ENCODE assay signal across 1 cellular context in the genomic region with DNA sequence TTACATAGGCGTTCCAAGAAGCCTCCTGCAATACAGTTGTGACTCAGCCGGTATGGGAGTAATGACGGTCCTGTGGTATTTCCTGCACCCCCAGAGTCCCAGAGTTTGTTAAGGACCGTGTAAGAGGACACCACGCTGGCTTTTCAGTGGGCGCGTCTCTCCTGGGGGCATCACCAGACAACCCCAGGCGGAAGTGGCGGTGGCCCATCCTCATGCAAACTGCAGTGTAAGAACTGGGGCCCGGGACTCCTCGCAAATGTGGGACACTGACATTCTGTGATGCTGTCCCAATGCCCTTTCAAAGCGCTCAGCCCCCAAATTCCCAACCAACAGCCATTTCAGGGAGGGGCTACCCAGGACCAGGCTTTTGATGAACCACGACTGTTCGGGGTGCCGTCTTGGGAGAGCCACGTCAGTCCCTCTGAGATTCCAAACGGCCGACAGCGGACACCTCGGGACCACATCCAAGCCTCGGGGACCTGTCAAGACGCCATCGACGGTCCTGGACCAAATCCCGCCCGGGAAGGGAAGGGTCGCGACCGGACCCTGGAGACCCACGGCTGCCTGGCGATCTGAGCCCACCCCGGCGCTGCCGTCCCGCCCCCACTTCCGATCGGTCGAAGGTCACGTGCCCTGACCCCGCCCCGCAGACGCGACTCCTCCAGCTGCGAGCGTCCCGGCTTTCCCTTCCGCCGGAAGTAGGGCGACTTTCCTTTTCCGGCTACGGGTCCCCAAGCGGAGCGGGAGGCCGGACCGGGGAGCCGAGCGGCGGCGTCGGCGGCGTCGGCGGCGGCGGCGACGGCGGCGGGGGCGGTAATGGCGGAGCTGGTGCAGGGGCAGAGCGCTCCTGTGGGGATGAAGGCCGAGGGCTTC.
TF ChIP-seq lines count a peak whose summit lies in the region.

A gene with protein sequence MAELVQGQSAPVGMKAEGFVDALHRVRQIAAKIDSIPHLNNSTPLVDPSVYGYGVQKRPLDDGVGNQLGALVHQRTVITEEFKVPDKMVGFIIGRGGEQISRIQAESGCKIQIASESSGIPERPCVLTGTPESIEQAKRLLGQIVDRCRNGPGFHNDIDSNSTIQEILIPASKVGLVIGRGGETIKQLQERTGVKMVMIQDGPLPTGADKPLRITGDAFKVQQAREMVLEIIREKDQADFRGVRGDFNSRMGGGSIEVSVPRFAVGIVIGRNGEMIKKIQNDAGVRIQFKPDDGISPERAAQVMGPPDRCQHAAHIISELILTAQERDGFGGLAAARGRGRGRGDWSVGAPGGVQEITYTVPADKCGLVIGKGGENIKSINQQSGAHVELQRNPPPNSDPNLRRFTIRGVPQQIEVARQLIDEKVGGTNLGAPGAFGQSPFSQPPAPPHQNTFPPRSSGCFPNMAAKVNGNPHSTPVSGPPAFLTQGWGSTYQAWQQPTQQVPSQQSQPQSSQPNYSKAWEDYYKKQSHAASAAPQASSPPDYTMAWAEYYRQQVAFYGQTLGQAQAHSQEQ (plus strand): TSS at position 713 of the 873 bp plus-strand sequence. CDS start 104 bp downstream, at position 817.

TF ChIP-seq in K562, 482 proteins besides CTCF, POLR2A, EP300 and RAD21 (continued from another document and continues in another):
- TF ChIP-seq, protein P1, sequence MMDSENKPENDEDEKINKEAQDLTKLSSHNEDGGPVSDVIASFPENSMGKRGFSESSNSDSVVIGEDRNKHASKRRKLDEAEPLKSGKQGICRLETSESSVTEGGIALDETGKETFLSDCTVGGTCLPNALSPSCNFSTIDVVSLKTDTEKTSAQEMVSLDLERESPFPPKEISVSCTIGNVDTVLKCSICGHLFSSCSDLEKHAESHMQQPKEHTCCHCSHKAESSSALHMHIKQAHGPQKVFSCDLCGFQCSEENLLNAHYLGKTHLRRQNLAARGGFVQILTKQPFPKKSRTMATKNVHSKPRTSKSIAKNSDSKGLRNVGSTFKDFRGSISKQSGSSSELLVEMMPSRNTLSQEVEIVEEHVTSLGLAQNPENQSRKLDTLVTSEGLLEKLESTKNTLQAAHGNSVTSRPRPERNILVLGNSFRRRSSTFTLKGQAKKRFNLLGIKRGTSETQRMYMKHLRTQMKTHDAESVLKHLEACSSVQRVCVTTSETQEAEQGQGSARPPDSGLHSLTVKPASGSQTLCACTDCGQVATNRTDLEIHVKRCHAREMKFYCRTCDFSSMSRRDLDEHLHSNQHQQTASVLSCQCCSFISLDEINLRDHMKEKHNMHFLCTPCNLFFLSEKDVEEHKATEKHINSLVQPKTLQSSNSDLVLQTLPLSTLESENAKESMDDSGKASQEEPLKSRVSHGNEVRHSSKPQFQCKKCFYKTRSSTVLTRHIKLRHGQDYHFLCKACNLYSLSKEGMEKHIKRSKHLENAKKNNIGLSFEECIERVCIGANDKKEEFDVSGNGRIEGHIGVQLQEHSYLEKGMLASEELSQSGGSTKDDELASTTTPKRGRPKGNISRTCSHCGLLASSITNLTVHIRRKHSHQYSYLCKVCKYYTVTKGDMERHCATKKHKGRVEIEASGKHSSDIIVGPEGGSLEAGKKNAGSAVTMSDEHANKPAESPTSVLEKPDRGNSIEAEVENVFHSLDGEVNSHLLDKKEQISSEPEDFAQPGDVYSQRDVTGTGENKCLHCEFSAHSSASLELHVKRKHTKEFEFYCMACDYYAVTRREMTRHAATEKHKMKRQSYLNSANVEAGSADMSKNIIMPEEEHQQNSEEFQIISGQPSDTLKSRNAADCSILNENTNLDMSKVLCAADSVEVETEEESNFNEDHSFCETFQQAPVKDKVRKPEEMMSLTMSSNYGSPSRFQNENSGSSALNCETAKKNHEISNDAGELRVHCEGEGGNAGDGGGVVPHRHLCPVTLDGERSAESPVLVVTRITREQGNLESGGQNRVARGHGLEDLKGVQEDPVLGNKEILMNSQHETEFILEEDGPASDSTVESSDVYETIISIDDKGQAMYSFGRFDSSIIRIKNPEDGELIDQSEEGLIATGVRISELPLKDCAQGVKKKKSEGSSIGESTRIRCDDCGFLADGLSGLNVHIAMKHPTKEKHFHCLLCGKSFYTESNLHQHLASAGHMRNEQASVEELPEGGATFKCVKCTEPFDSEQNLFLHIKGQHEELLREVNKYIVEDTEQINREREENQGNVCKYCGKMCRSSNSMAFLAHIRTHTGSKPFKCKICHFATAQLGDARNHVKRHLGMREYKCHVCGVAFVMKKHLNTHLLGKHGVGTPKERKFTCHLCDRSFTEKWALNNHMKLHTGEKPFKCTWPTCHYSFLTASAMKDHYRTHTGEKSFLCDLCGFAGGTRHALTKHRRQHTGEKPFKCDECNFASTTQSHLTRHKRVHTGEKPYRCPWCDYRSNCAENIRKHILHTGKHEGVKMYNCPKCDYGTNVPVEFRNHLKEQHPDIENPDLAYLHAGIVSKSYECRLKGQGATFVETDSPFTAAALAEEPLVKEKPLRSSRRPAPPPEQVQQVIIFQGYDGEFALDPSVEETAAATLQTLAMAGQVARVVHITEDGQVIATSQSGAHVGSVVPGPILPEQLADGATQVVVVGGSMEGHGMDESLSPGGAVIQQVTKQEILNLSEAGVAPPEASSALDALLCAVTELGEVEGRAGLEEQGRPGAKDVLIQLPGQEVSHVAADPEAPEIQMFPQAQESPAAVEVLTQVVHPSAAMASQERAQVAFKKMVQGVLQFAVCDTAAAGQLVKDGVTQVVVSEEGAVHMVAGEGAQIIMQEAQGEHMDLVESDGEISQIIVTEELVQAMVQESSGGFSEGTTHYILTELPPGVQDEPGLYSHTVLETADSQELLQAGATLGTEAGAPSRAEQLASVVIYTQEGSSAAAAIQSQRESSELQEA (IDR thresholded peaks at IDR 0.05; ENCODE audit: low read depth), result peak; percentile 90
- TF ChIP-seq HLTF (IDR thresholded peaks at IDR 0.05) (no peak), ZBTB7A (IDR thresholded peaks at IDR 0.05; ENCODE audit: borderline replicate concordance, control insufficient read depth, low read depth, low read length) (peak; percentile 88), FIP1L1 (IDR thresholded peaks at IDR 0.05; ENCODE audit: low read depth, low read length, poor library complexity, severe bottlenecking) (peak; percentile 68), LEF1 (IDR thresholded peaks at IDR 0.05) (no peak), TAF7 (tag; IDR thresholded peaks at IDR 0.05) (peak; percentile 56), FOXK1 (CRISPR knock-in tag; IDR thresholded peaks at IDR 0.05; ENCODE audit: borderline replicate concordance) (no peak), ETV1 (tag; conservative IDR thresholded peaks at IDR 0.05; ENCODE audit: low read depth) (peak; percentile 70), ILK (tag; IDR thresholded peaks at IDR 0.05; ENCODE audit: borderline replicate concordance, low read depth) (no peak), ZNF140 (CRISPR knock-in tag; IDR thresholded peaks at IDR 0.05) (no peak), PML (IDR thresholded peaks at IDR 0.05; ENCODE audit: low read length) (peak; percentile 61; the same call in 1 of the 2 replicates), MTA1 (IDR thresholded peaks at IDR 0.05; ENCODE audit: borderline replicate concordance) (0 out of 2 replicates have a peak, but pooled peaks have one; percentile 22), CBX8 (IDR thresholded peaks at IDR 0.05; ENCODE audit: borderline replicate concordance, extremely low read depth, low read depth, low read length, poor library complexity, severe bottlenecking) (no peak), EHMT2 (IDR thresholded peaks at IDR 0.05) (no peak), ZBTB17 (CRISPR knock-in tag; IDR thresholded peaks at IDR 0.05) (0 out of 2 replicates have a peak, but pooled peaks have one; percentile 23), SIN3A (IDR thresholded peaks at IDR 0.05; ENCODE audit: borderline replicate concordance in 2 of 2, control insufficient read depth in 1 of 2, low read depth in 2 of 2, low read length in 2 of 2) (peak; percentile 24 to 84; a peak in 3 of 4 replicates), ASH1L (IDR thresholded peaks at IDR 0.05; ENCODE audit: borderline replicate concordance, low read depth, partially characterized antibody) (no peak), RBM25 (IDR thresholded peaks at IDR 0.05; ENCODE audit: low read depth, low read length, severe bottlenecking) (no peak), SP1 (CRISPR knock-in tag; IDR thresholded peaks at IDR 0.05) (peak; percentile 88; the same call in 1 of the 2 replicates), RFX5 (IDR thresholded peaks at IDR 0.05; ENCODE audit: low read depth, low read length) (no peak)
- TF ChIP-seq, protein P2, sequence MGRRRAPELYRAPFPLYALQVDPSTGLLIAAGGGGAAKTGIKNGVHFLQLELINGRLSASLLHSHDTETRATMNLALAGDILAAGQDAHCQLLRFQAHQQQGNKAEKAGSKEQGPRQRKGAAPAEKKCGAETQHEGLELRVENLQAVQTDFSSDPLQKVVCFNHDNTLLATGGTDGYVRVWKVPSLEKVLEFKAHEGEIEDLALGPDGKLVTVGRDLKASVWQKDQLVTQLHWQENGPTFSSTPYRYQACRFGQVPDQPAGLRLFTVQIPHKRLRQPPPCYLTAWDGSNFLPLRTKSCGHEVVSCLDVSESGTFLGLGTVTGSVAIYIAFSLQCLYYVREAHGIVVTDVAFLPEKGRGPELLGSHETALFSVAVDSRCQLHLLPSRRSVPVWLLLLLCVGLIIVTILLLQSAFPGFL (CRISPR knock-in tag; IDR thresholded peaks at IDR 0.05), result no peak
- TF ChIP-seq, protein P3, sequence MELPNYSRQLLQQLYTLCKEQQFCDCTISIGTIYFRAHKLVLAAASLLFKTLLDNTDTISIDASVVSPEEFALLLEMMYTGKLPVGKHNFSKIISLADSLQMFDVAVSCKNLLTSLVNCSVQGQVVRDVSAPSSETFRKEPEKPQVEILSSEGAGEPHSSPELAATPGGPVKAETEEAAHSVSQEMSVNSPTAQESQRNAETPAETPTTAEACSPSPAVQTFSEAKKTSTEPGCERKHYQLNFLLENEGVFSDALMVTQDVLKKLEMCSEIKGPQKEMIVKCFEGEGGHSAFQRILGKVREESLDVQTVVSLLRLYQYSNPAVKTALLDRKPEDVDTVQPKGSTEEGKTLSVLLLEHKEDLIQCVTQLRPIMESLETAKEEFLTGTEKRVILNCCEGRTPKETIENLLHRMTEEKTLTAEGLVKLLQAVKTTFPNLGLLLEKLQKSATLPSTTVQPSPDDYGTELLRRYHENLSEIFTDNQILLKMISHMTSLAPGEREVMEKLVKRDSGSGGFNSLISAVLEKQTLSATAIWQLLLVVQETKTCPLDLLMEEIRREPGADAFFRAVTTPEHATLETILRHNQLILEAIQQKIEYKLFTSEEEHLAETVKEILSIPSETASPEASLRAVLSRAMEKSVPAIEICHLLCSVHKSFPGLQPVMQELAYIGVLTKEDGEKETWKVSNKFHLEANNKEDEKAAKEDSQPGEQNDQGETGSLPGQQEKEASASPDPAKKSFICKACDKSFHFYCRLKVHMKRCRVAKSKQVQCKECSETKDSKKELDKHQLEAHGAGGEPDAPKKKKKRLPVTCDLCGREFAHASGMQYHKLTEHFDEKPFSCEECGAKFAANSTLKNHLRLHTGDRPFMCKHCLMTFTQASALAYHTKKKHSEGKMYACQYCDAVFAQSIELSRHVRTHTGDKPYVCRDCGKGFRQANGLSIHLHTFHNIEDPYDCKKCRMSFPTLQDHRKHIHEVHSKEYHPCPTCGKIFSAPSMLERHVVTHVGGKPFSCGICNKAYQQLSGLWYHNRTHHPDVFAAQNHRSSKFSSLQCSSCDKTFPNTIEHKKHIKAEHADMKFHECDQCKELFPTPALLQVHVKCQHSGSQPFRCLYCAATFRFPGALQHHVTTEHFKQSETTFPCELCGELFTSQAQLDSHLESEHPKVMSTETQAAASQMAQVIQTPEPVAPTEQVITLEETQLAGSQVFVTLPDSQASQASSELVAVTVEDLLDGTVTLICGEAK (IDR thresholded peaks at IDR 0.05), result peak; percentile 98
- TF ChIP-seq, protein P3 (CRISPR knock-in tag; IDR thresholded peaks at IDR 0.05), result no peak
- TF ChIP-seq, protein P4, sequence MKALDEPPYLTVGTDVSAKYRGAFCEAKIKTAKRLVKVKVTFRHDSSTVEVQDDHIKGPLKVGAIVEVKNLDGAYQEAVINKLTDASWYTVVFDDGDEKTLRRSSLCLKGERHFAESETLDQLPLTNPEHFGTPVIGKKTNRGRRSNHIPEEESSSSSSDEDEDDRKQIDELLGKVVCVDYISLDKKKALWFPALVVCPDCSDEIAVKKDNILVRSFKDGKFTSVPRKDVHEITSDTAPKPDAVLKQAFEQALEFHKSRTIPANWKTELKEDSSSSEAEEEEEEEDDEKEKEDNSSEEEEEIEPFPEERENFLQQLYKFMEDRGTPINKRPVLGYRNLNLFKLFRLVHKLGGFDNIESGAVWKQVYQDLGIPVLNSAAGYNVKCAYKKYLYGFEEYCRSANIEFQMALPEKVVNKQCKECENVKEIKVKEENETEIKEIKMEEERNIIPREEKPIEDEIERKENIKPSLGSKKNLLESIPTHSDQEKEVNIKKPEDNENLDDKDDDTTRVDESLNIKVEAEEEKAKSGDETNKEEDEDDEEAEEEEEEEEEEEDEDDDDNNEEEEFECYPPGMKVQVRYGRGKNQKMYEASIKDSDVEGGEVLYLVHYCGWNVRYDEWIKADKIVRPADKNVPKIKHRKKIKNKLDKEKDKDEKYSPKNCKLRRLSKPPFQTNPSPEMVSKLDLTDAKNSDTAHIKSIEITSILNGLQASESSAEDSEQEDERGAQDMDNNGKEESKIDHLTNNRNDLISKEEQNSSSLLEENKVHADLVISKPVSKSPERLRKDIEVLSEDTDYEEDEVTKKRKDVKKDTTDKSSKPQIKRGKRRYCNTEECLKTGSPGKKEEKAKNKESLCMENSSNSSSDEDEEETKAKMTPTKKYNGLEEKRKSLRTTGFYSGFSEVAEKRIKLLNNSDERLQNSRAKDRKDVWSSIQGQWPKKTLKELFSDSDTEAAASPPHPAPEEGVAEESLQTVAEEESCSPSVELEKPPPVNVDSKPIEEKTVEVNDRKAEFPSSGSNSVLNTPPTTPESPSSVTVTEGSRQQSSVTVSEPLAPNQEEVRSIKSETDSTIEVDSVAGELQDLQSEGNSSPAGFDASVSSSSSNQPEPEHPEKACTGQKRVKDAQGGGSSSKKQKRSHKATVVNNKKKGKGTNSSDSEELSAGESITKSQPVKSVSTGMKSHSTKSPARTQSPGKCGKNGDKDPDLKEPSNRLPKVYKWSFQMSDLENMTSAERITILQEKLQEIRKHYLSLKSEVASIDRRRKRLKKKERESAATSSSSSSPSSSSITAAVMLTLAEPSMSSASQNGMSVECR (CRISPR knock-in tag; IDR thresholded peaks at IDR 0.05), result peak; percentile 77
